24 cellular contexts compared by ENCODE assay signal in the genomic region with DNA sequence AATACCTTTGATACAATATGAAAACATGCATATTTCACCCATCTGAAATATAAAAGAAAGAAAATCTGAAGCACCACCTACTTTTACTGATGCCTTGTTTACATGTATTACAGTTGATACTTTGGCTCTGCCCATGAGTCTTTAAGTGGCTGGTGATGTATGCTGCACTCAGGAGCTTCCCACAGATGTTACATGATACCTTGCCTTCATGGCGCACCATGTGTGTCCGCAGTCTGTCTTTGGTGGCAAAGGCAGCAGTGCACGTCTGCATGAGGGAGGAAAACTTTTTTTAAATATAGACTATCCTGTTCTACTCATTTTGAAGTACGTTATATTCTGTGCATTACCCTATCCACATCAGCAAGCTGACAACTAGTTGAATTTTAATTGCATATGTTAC.
"Had no signal": no experiment of that assay in that cellular context is flagged by ENCODE, and none has a peak within 500 bp of the region (broad histone marks: within the 10 kb centered on the region; RNA-seq: fewer than 3 reads in every experiment).

No MANE protein-coding gene starts in this region.

- H3K4me2 ChIP-seq: hepatocyte, smooth muscle cell had no signal

- H3K4me3 ChIP-seq: body of pancreas, cardiac muscle cell, hepatocyte, sigmoid colon, smooth muscle cell, vagina had no signal

- H2AFZ ChIP-seq: hepatocyte had no signal

- H3K9me3 ChIP-seq: body of pancreas, sigmoid colon, vagina had no signal

- DNase-seq: activated CD4-positive, alpha-beta T cell treated with anti-CD3 and anti-CD28 coated beads for 1 hour; activated CD4-positive, alpha-beta T cell treated with anti-CD3 and anti-CD28 coated beads, Interleukin-2, amount 50 U/mL, for 1 hour; activated CD8-positive, alpha-beta T cell treated with anti-CD3 and anti-CD28 coated beads, Interleukin-2, amount 10 ng/mL, durations not matched to agents 7 days and 5 days; activated gamma-delta T cell treated with Interleukin-2 at 50 U/mL for 16 hours; anterior cingulate cortex; body of pancreas; dermis blood vessel endothelial cell; effector CD8-positive, alpha-beta T cell; foreskin keratinocyte; immature natural killer cell; kidney glomerular epithelial cell; left ventricle myocardium superior; occipital lobe; posterior cingulate gyrus; sigmoid colon; stimulated activated CD4-positive, alpha-beta T cell treated with anti-CD3 and anti-CD28 coated beads, Interleukin-15, amount 100 ng/mL, for 24 hours; stimulated activated CD8-positive, alpha-beta memory T cell treated with anti-CD3 and anti-CD28 coated beads, Interleukin-4, amount 100 ng/mL, for 48 hours; stimulated activated naive B cell treated with anti-CD40 and anti-IgM and Interleukin-4, amounts not matched to agents 10 μg/mL and 1 μg/mL and 100 μg/mL, for 72 hours had no signal

- H3K27me3 ChIP-seq: body of pancreas, cardiac muscle cell, foreskin keratinocyte, hepatocyte, sigmoid colon, vagina had no signal

- H3K27ac ChIP-seq: body of pancreas, cardiac muscle cell, foreskin keratinocyte, hepatocyte, sigmoid colon, vagina had no signal

- FAIRE-seq: TTC549 had no signal

- ATAC-seq: activated CD8-positive, alpha-beta T cell treated with anti-CD3 and anti-CD28 coated beads, Interleukin-2, amount 10 ng/mL, durations not matched to agents 7 days and 5 days; body of pancreas; foreskin keratinocyte; left ventricle myocardium superior; natural killer cell treated with Interleukin-12 subunit alpha and Interleukin-12 subunit beta and Interleukin-15 and Interleukin-18, amount 100 ng/mL, for 72 hours; stimulated activated naive B cell treated with anti-CD40 and anti-IgM and Interleukin-4, amounts not matched to agents 10 μg/mL and 1 μg/mL and 100 μg/mL, for 72 hours had no signal
